In genomic region chr2:39118786-39119499, GRCh38 we compare ENCODE assay signal across 7 cellular contexts. TPM values are rescaled to one million over a fixed set of nuclear protein-coding genes. Genes with fewer than 3 reads are reported as not detected.
A peak's percentile ranks its signal among the peaks of the same experiment; 100 is the strongest.
DNase-seq lines count a peak whose midpoint lies in the region; TF ChIP-seq lines count a peak whose summit lies in the region.

No MANE protein-coding gene starts in this region.

- 57 to 62% methylated on average over 5 to 6 of the region's 6 CpGs for WGBS in endodermal cell (ENCODE audit: insufficient coverage in 1 of 2, insufficient read length in 1 of 2), 2 experiments
- 2 to 5% (median 4%) methylated on average over 6 of the region's 6 CpGs for WGBS in ovary, 3 donors

- peaks cover 57% of the 10 kb centered on the region for H3K79me2 ChIP-seq in OCI-LY1 (ENCODE audit: insufficient read depth, low read length)

- TF ChIP-seq CTCF in GM13977 (IDR thresholded peaks at IDR 0.05; ENCODE audit: extremely low read depth, insufficient read depth, missing control alignments) (no peak), OCI-LY1 (IDR thresholded peaks at IDR 0.05; ENCODE audit: low read length) (no peak), endodermal cell (conservative IDR thresholded peaks at IDR 0.05) (no peak), ovary (IDR thresholded peaks at IDR 0.05) (no peak)

- no peaks in the 10 kb centered on the region for H3K9me3 Mint-ChIP-seq in endodermal cell

- H3K27ac ChIP-seq in OCI-LY1 (ENCODE audit: low read depth, low read length, poor library complexity, severe bottlenecking) (peak overlapping the region; percentile 52), endodermal cell (ENCODE audit: low read depth, low read length) (no peak overlapping the region), ovary (peak overlapping the region in 1 of 2 donors; percentile 7)

- no peak overlapping the region for H3K27ac Mint-ChIP-seq in endodermal cell

- no peak for TF ChIP-seq POLR2A in ovary (IDR thresholded peaks at IDR 0.05)

- intact Hi-C loops in ovary (cut with DNase I): loop anchor here in 1 of 4 donors (10.0 kb wide), 1 partner anchor 54 kb away; no protein-coding TSS in a partner anchor

- peak overlapping the region; percentile 80 for H3K4me3 Mint-ChIP-seq in endodermal cell

- H2AFZ ChIP-seq in OCI-LY1 (ENCODE audit: low read length): no peak overlapping the region

- peak overlapping the region; percentile 94 for H3K9ac ChIP-seq in OCI-LY1 (ENCODE audit: low read length)
- H3K9ac ChIP-seq in endodermal cell (ENCODE audit: extremely low read depth, low read length, poor library complexity, severe bottlenecking): peak overlapping the region; percentile 59

- DNase-seq in GM13977 (ENCODE audit: low spot score) (peak; percentile 39), endodermal cell (no peak), ovary (no peak), NCI-H345 treated with DMSO at 0.1 percent for 48 hours (lab: John Stamatoyannopoulos, UW; ENCODE audit: unreplicated experiment) (no peak), NCI-H748 (lab: John Stamatoyannopoulos, UW; ENCODE audit: unreplicated experiment) (no peak), NCI-H1105 treated with DMSO at 0.1 percent for 48 hours (lab: John Stamatoyannopoulos, UW) (no peak)

- H3K4me1 Mint-ChIP-seq in endodermal cell: peaks cover 19% of the 10 kb centered on the region

- H4K20me1 ChIP-seq in OCI-LY1 (ENCODE audit: insufficient read depth, low read length): no peaks in the 10 kb centered on the region

- H3K27me3 ChIP-seq in OCI-LY1 (ENCODE audit: insufficient read depth, low read length) (no peaks in the 10 kb centered on the region), endodermal cell (ENCODE audit: control insufficient read depth, insufficient read depth, low read length, poor library complexity, severe bottlenecking) (no peaks in the 10 kb centered on the region), ovary (no peaks in the 10 kb centered on the region)

- H3K36me3 ChIP-seq in OCI-LY1 (ENCODE audit: insufficient read depth, low read length) (peaks cover 20% of the 10 kb centered on the region), endodermal cell (ENCODE audit: control insufficient read depth, insufficient read depth, low read length) (peaks cover 16% of the 10 kb centered on the region), ovary (no peaks in the 10 kb centered on the region)

- H3K9me3 ChIP-seq in OCI-LY1 (ENCODE audit: low read length): no peaks in the 10 kb centered on the region
- peaks cover 4% of the 10 kb centered on the region for H3K9me3 ChIP-seq in endodermal cell (ENCODE audit: control insufficient read depth, low read length)
- no peaks in the 10 kb centered on the region for H3K9me3 ChIP-seq in ovary

- no peak for TF ChIP-seq EP300 in ovary (IDR thresholded peaks at IDR 0.05)

- H3K27me3 Mint-ChIP-seq in endodermal cell (ENCODE audit: insufficient read depth): no peaks in the 10 kb centered on the region

- H3K9me2 ChIP-seq in OCI-LY1 (ENCODE audit: low read depth, low read length): no peaks in the 10 kb centered on the region

- peaks cover 20% of the 10 kb centered on the region for H3K36me3 Mint-ChIP-seq in endodermal cell (ENCODE audit: low read depth)

- H3K4me1 ChIP-seq in OCI-LY1 (ENCODE audit: insufficient read depth, low read length, severe bottlenecking): peaks cover 43% of the 10 kb centered on the region
- H3K4me1 ChIP-seq in endodermal cell (ENCODE audit: control insufficient read depth, insufficient read depth, low read length): no peaks in the 10 kb centered on the region
- peaks cover 21% of the 10 kb centered on the region for H3K4me1 ChIP-seq in ovary (ENCODE audit: insufficient read depth)

- H3K4me3 ChIP-seq in OCI-LY1 (ENCODE audit: low read depth, low read length, poor library complexity, severe bottlenecking): peak overlapping the region; percentile 88
- peak overlapping the region; percentile 89 for H3K4me3 ChIP-seq in endodermal cell (ENCODE audit: low read length)
- H3K4me3 ChIP-seq in ovary: peak overlapping the region; percentile 87

- in situ Hi-C loops in GM13977 (cut with MboI; ENCODE audit: low pct_unique_long_range_greater_than_20kb, low sequenced_read_pairs, unreplicated experiment): no loop called here

- peak overlapping the region; percentile 92 for H3K4me2 ChIP-seq in OCI-LY1 (ENCODE audit: low read length)

- H3F3A ChIP-seq in OCI-LY1 (ENCODE audit: insufficient read depth, low read length): no peaks in the 10 kb centered on the region

RNA-seq across cellular contexts. Expression of gene SOS1, which starts 1.9 kb away (rescaled TPM):
- 10 to 100 TPM; 34.0 to 39.0 TPM for total RNA-seq in endodermal cell
- polyA plus RNA-seq in endodermal cell (2013, experiment 1 of 2): 23.0 TPM
- 27.9 TPM for polyA plus RNA-seq in endodermal cell (2013, experiment 2 of 2)
- 10 to 100 TPM; 23.2 to 70.1 (median 44.6) TPM for total RNA-seq in ovary
- 10 to 100 TPM; 14.4 to 38.4 TPM for polyA plus RNA-seq in ovary
